ENCODE assay signal across 9 cellular contexts in the genomic region with DNA sequence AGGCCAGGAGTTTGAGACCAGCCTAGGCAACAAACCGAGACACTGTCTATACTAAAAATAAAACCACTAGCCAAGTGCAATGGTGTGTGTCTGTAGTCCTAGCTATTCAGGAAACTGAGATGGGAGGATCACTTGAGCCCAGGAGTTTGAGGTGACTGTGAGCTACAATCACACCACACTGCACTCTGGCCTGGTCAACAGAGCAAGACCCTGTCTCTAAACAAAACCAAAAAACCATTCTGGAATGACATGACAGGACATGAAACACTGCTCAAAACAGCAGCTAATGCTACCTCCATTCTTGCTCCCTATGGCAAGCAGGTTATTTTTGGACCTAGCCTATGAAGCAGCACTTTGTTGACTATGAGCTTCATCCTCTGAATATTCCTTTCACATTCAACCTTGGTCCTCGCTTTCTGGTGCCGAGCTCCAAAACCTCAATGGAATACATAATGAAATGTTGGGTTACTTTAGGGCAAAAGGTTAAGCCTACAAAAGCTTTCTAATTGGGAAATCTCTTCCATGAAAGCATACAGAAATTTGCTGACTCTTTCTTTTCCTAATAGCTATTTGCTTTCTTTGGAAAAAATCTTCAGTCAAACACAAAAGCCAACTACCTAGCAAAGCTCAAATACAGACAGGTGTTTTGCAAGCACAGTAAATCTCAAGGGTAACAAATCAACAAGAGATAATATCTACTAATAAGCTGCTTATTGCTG. TPM values are rescaled to one million over a fixed set of nuclear protein-coding genes. Genes with fewer than 3 reads are reported as not detected.
DNase-seq lines count a peak whose midpoint lies in the region; ATAC-seq and TF ChIP-seq lines count a peak whose summit lies in the region.
"Had no signal": no experiment of that assay in that cellular context is flagged by ENCODE, and none has a peak within 500 bp of the region (broad histone marks: within the 10 kb centered on the region; RNA-seq: fewer than 3 reads in every experiment).

No MANE protein-coding gene starts in this region.

- peaks cover 0 to 83% (median 39%) of the 10 kb centered on the region in 4 donors for H3K4me1 ChIP-seq in tibial nerve

- peaks cover 35% of the 10 kb centered on the region for H3K4me1 Mint-ChIP-seq in WTC11
- peaks cover 13% of the 10 kb centered on the region for H3K4me1 Mint-ChIP-seq in mesothelial cell of epicardium

- 43 to 47% methylated on average over 3 of the region's 3 CpGs for WGBS in tibial nerve, 2 donors

- H3K27me3 Mint-ChIP-seq in WTC11 (ENCODE audit: low read depth) (no peaks in the 10 kb centered on the region), mesothelial cell of epicardium (ENCODE audit: low read depth) (no peaks in the 10 kb centered on the region)

- H3K27ac Mint-ChIP-seq in WTC11 = peak overlapping the region; percentile 75
- peak overlapping the region; percentile 34 for H3K27ac Mint-ChIP-seq in mesothelial cell of epicardium

- no peaks in the 10 kb centered on the region for H3K36me3 ChIP-seq in tibial nerve

- no peaks in the 10 kb centered on the region for H3K27me3 ChIP-seq in tibial nerve

- H3K27ac ChIP-seq in tibial nerve = peak overlapping the region in 2 of 4 donors; percentile 17 to 36

- POLR2A ChIA-PET in WTC11 (lab: Charles Lee) = interaction anchor here (0.6 kb wide), 2 partner anchors 11 to 62 kb away, joined by 6 to 9 read pairs; no protein-coding TSS in a partner anchor

- H3K9me3 Mint-ChIP-seq in WTC11 (peaks cover 4% of the 10 kb centered on the region; the same call in 1 of the 2 replicates), mesothelial cell of epicardium (no peaks in the 10 kb centered on the region)

- peak; percentile 46 for ATAC-seq in HG03571 (IDR thresholded peaks at IDR 0.05; ENCODE audit: unreplicated experiment)
- ATAC-seq in WTC11 = no peak

- TF ChIP-seq EP300 in tibial nerve (IDR thresholded peaks at IDR 0.05) = peak in 1 of 2 donors; percentile 8

- no peak for TF ChIP-seq CTCF in WTC11 (IDR thresholded peaks at IDR 0.05)
- no peak for TF ChIP-seq CTCF in mesothelial cell of epicardium (IDR thresholded peaks at IDR 0.05; ENCODE audit: unreplicated experiment)
- no peak for TF ChIP-seq CTCF in tibial nerve (IDR thresholded peaks at IDR 0.05)

- H3K36me3 Mint-ChIP-seq in WTC11 (0 out of 2 replicates have a peak, but pooled peaks cover 2% of the 10 kb centered on the region), mesothelial cell of epicardium (peaks cover 2% of the 10 kb centered on the region)

- H3K9me3 ChIP-seq in tibial nerve = no peaks in the 10 kb centered on the region
- H3K9me3 ChIP-seq: Caco-2 had no signal

- CTCF ChIA-PET in WTC11 (lab: Charles Lee) = interaction anchor here (0.8 to 1.4 kb wide), 7 partner anchors 11 to 286 kb away, joined by 3 to 5 read pairs (median 4); partner anchors contain the start of genes APOA5 and SIK3

- TF ChIP-seq POLR2A in tibial nerve (IDR thresholded peaks at IDR 0.05) = no peak
- TF ChIP-seq POLR2A in erythroblast (IDR thresholded peaks at IDR 0.05; ENCODE audit: low read length) = no peak

- no peak overlapping the region for H3K4me3 ChIP-seq in tibial nerve

- DNase-seq in DMS79 (lab: John Stamatoyannopoulos, UW) (peak; percentile 93), WTC11 (ENCODE audit: low spot score) (no peak), mesothelial cell of epicardium (ENCODE audit: low spot score in 2 of 2, unreplicated experiment in 2 of 2) (no peak), tibial nerve (ENCODE audit: low spot score in 2 of 2) (no peak), DMS 273 treated with DMSO at 0.1 percent for 48 hours (lab: John Stamatoyannopoulos, UW) (no peak), KG1 (lab: John Stamatoyannopoulos, UW) (no peak), erythroblast (lab: John Stamatoyannopoulos, UW) (no peak)

- H3K4me3 Mint-ChIP-seq in WTC11 (no peak overlapping the region), mesothelial cell of epicardium (no peak overlapping the region)

TF ChIP-seq in WTC11, 78 proteins besides CTCF, POLR2A, EP300 and RAD21:
- TF ChIP-seq NFATC4 (CRISPR knock-in tag; IDR thresholded peaks at IDR 0.05) (no peak), ZNF423 (CRISPR knock-in tag; IDR thresholded peaks at IDR 0.05) (no peak), ZNF121 (CRISPR knock-in tag; IDR thresholded peaks at IDR 0.05) (peak; percentile 81; the same call in 1 of the 2 replicates)
- TF ChIP-seq, protein P1, sequence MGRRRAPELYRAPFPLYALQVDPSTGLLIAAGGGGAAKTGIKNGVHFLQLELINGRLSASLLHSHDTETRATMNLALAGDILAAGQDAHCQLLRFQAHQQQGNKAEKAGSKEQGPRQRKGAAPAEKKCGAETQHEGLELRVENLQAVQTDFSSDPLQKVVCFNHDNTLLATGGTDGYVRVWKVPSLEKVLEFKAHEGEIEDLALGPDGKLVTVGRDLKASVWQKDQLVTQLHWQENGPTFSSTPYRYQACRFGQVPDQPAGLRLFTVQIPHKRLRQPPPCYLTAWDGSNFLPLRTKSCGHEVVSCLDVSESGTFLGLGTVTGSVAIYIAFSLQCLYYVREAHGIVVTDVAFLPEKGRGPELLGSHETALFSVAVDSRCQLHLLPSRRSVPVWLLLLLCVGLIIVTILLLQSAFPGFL (CRISPR knock-in tag; IDR thresholded peaks at IDR 0.05; ENCODE audit: borderline replicate concordance) = no peak

RNA-seq across cellular contexts. Expression of gene SIK3, which starts 21.1 kb away (rescaled TPM):
- total RNA-seq in WTC11 (2021) = 26.4 to 34.4 TPM (median 29.6 TPM) in 3 replicates
- total RNA-seq in mesothelial cell of epicardium = 28.1 to 38.1 TPM (median 35.6 TPM) in 3 replicates
- 10 to 100 TPM; 45.0 to 70.2 (median 48.8) TPM for total RNA-seq in tibial nerve
